Comparison of ENCODE assay signal across 7 cellular contexts in genomic region chr1:154683820-154684219, GRCh38.
"Had no signal": no experiment of that assay in that cellular context is flagged by ENCODE, and none has a peak within 500 bp of the region (broad histone marks: within the 10 kb centered on the region; RNA-seq: fewer than 3 reads in every experiment).

No MANE protein-coding gene starts in this region.

- FAIRE-seq: G401.6, GM12878, GM12891, GM18507, GM19239 had no signal

- DNase-seq: GDM1, GF-D8 had no signal

- H3K4me3 ChIP-seq: GM12878 had no signal
